17 cellular contexts compared by ENCODE assay signal in the genomic region with DNA sequence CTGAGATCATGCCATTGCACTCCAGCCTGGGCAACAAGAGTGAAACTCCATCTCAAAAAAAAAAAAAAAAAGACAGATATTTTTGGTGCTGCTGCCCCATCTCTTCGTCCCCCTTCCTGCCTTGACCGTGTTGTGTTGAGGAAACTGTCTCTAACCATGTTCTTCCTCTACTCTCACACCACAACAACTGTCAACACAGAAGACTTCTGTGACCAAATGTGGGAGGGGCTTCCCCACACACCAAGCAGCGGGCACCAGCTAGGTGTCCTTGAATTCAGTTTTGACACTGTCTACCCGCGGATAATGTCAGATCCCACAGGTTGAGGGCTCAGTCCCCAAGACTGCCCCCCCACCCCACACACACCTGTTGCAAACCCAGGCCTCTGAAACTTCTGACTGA.
A peak's percentile ranks its signal among the peaks of the same experiment; 100 is the strongest.
DNase-seq lines count a peak whose midpoint lies in the region; ATAC-seq and TF ChIP-seq lines count a peak whose summit lies in the region.
"Had no signal": no experiment of that assay in that cellular context is flagged by ENCODE, and none has a peak within 500 bp of the region (broad histone marks: within the 10 kb centered on the region; RNA-seq: fewer than 3 reads in every experiment).

No MANE protein-coding gene starts in this region.

- no peak overlapping the region for H3T11ph ChIP-seq in H9 (ENCODE audit: low read length)

- no peak overlapping the region for H3K9ac ChIP-seq in H9 (ENCODE audit: extremely low read depth, insufficient read length, low read length)

- no peak overlapping the region for H4K91ac ChIP-seq in H9 (ENCODE audit: insufficient read length, low read depth, low read length)

- H4K5ac ChIP-seq in H9 (ENCODE audit: insufficient read length, low read depth, low read length): no peak overlapping the region

- H3K4me2 ChIP-seq in H9 (ENCODE audit: insufficient read depth, insufficient read length, low read length): no peak overlapping the region

- no peak for TF ChIP-seq CTCF in H9 (conservative IDR thresholded peaks at IDR 0.05)
- TF ChIP-seq CTCF in foreskin keratinocyte (conservative IDR thresholded peaks at IDR 0.05): no peak

- peak; percentile 70 for ATAC-seq in activated CD8-positive, alpha-beta memory T cell treated with anti-CD3 and anti-CD28 coated beads, Interleukin-2, amount 10 ng/mL, durations not matched to agents 7 days and 5 days
- ATAC-seq in T-cell (replicated peaks in 1 of 4) (peak in 3 of 4 experiments; percentile 34 to 56 (median 47)), GM21825 (IDR thresholded peaks at IDR 0.05; ENCODE audit: unreplicated experiment) (no peak), foreskin keratinocyte (no peak)
- ATAC-seq in naive thymus-derived CD8-positive, alpha-beta T cell: peak; percentile 50 to 63
- ATAC-seq: left ventricle myocardium superior had no signal

- no peak overlapping the region for H3K4me3 ChIP-seq in Jurkat, Clone E6-1 (ENCODE audit: low read length)
- H3K4me3 ChIP-seq: skin epidermis had no signal

- no peak overlapping the region for H3K27ac ChIP-seq in H9 (ENCODE audit: insufficient read length, low read depth, low read length)
- H3K27ac ChIP-seq in foreskin keratinocyte: no peak overlapping the region
- H3K27ac ChIP-seq: skin epidermis had no signal

- H2AFZ ChIP-seq in H9 (ENCODE audit: low read length): no peak overlapping the region

- no peak overlapping the region for H2BK5ac ChIP-seq in H9 (ENCODE audit: insufficient read length, low read length)

- no peaks in the 10 kb centered on the region for H3K9me3 ChIP-seq in H9 (ENCODE audit: control insufficient read depth, low read depth, low read length)

- no CpG with 5 or more reads among the region's 5 CpGs for WGBS in H9 (ENCODE audit: extremely low coverage, insufficient read length, low lambda C conversion rate)

- no peaks in the 10 kb centered on the region for H3K23me2 ChIP-seq in H9 (ENCODE audit: insufficient read length, low read depth, low read length, poor library complexity, severe bottlenecking)

- no peaks in the 10 kb centered on the region for H3K36me3 Mint-ChIP-seq in activated CD8-positive, alpha-beta memory T cell treated with anti-CD3 and anti-CD28 coated beads, Interleukin-2, amount 10 ng/mL, durations not matched to agents 7 days and 5 days
- H3K36me3 Mint-ChIP-seq in T-cell (no peaks in the 10 kb centered on the region), H9 (ENCODE audit: insufficient read depth in 1 of 3, low read depth in 3 of 3) (no peaks in the 10 kb centered on the region; a peak in 2 of 7 replicates)
- H3K36me3 Mint-ChIP-seq in naive thymus-derived CD8-positive, alpha-beta T cell: no peaks in the 10 kb centered on the region

- POLR2A ChIA-PET in T-cell (lab: Charles Lee): no interaction called here
- POLR2A ChIA-PET in naive thymus-derived CD8-positive, alpha-beta T cell (lab: Charles Lee): interaction anchor here (0.6 to 2.0 kb wide), 3 partner anchors 26 to 1275 kb away, joined by 4 to 14 read pairs (median 4); no protein-coding TSS in a partner anchor

- no peaks in the 10 kb centered on the region for H4K20me1 ChIP-seq in H9 (ENCODE audit: control insufficient read depth, insufficient read depth, insufficient read length)

- no peaks in the 10 kb centered on the region for H3K79me2 ChIP-seq in H9 (ENCODE audit: insufficient read depth, low read length)

- H3K23ac ChIP-seq in H9 (ENCODE audit: insufficient read length, low read depth, low read length): no peak overlapping the region

- H3K4me1 ChIP-seq in H9 (ENCODE audit: insufficient read depth, low read length) (no peaks in the 10 kb centered on the region), foreskin keratinocyte (no peaks in the 10 kb centered on the region)

- H3K79me1 ChIP-seq in H9 (ENCODE audit: insufficient read depth, low read depth, low read length, poor library complexity, severe bottlenecking): no peaks in the 10 kb centered on the region

- H3K27me3 ChIP-seq in H9 (ENCODE audit: insufficient read depth, low read length) (no peaks in the 10 kb centered on the region; the same call in 1 of the 2 replicates), foreskin keratinocyte (no peaks in the 10 kb centered on the region)

- CTCF ChIA-PET in activated CD8-positive, alpha-beta memory T cell treated with anti-CD3 and anti-CD28 coated beads, Interleukin-2, amount 10 ng/mL, durations not matched to agents 7 days and 5 days (lab: Charles Lee): interaction anchor here (0.6 to 0.7 kb wide), 2 partner anchors 31 to 54 kb away, joined by 3 to 4 read pairs; no protein-coding TSS in a partner anchor
- CTCF ChIA-PET in T-cell (lab: Charles Lee): no interaction called here

- DNase-seq in activated CD8-positive, alpha-beta memory T cell treated with anti-CD3 and anti-CD28 coated beads, Interleukin-2, amount 10 ng/mL, durations not matched to agents 7 days and 5 days: peak; percentile 77
- no peak for DNase-seq in activated CD8-positive, alpha-beta memory T cell treated with anti-CD3 and anti-CD28 coated beads, Interleukin-2, amount 50 U/mL, for 48 hours
- peak; percentile 51 for DNase-seq in Jurkat, Clone E6-1 (ENCODE audit: low read depth, low spot score)
- DNase-seq in T-cell: peak in 11 of 34 experiments; percentile 0 to 34 (median 9)
- DNase-seq in naive thymus-derived CD8-positive, alpha-beta T cell: peak in 4 of 10 donors; percentile 9 to 19 (median 16)
- DNase-seq in H9: no peak
- no peak for DNase-seq in foreskin keratinocyte
- DNase-seq: activated T-cell treated with anti-CD3 and anti-CD28 coated beads, Interleukin-2, amount 50 U/mL, for 1 hour; amniotic stem cell; cerebellar nuclear complex; foreskin fibroblast; left ventricle myocardium superior; NCI-H1694 treated with DMSO at 0.1 percent for 48 hours; NCI-H510A treated with DMSO at 0.1 percent for 48 hours; stimulated activated naive CD4-positive, alpha-beta T cell treated with Interleukin-2 at 50 U/mL for 16 hours had no signal

- no peak overlapping the region for H3K56ac ChIP-seq in H9 (ENCODE audit: insufficient read length, low read depth, low read length)

- no peak overlapping the region for H3K14ac ChIP-seq in H9 (ENCODE audit: insufficient read depth, low read length)

- no peaks in the 10 kb centered on the region for H3K27me3 Mint-ChIP-seq in activated CD8-positive, alpha-beta memory T cell treated with anti-CD3 and anti-CD28 coated beads, Interleukin-2, amount 10 ng/mL, durations not matched to agents 7 days and 5 days
- H3K27me3 Mint-ChIP-seq in T-cell: no peaks in the 10 kb centered on the region
- H3K27me3 Mint-ChIP-seq in naive thymus-derived CD8-positive, alpha-beta T cell: no peaks in the 10 kb centered on the region
- peaks cover 12% of the 10 kb centered on the region for H3K27me3 Mint-ChIP-seq in H9 (ENCODE audit: low read depth)

- no peak overlapping the region for H4K8ac ChIP-seq in H9 (replicated peaks; ENCODE audit: insufficient read length, low read depth, low read length)

- H2BK12ac ChIP-seq in H9 (ENCODE audit: insufficient read length, low read depth, low read length): no peak overlapping the region

- H2BK20ac ChIP-seq in H9 (ENCODE audit: low read depth, low read length, poor library complexity, severe bottlenecking): no peak overlapping the region

- no peak overlapping the region for H3K4ac ChIP-seq in H9 (ENCODE audit: low read depth, low read length)

- H3K4me1 Mint-ChIP-seq in activated CD8-positive, alpha-beta memory T cell treated with anti-CD3 and anti-CD28 coated beads, Interleukin-2, amount 10 ng/mL, durations not matched to agents 7 days and 5 days: peaks cover 23% of the 10 kb centered on the region
- peaks cover 7 to 18% (median 13%) of the 10 kb centered on the region in 3 donors for H3K4me1 Mint-ChIP-seq in T-cell
- H3K4me1 Mint-ChIP-seq in naive thymus-derived CD8-positive, alpha-beta T cell: peaks cover 2 to 25% (median 20%) of the 10 kb centered on the region in 4 donors
- H3K4me1 Mint-ChIP-seq in H9: peaks cover 0 to 16% of the 10 kb centered on the region in 2 experiments; a peak in 3 of 4 replicates

- H2AK5ac ChIP-seq in H9 (ENCODE audit: insufficient read length, low read length): no peak overlapping the region

- no peak overlapping the region for H2BK120ac ChIP-seq in H9 (ENCODE audit: low read depth, low read length, poor library complexity, severe bottlenecking)

- no peak overlapping the region for H3K18ac ChIP-seq in H9 (ENCODE audit: insufficient read length, low read depth, low read length)

- H2BK15ac ChIP-seq in H9 (ENCODE audit: low read depth, low read length): no peak overlapping the region

- peak overlapping the region; percentile 85 for H3K27ac Mint-ChIP-seq in activated CD8-positive, alpha-beta memory T cell treated with anti-CD3 and anti-CD28 coated beads, Interleukin-2, amount 10 ng/mL, durations not matched to agents 7 days and 5 days
- H3K27ac Mint-ChIP-seq in T-cell: no peak overlapping the region
- peak overlapping the region in 8 of 10 donors; percentile 12 to 87 (median 70) for H3K27ac Mint-ChIP-seq in naive thymus-derived CD8-positive, alpha-beta T cell
- no peak overlapping the region for H3K27ac Mint-ChIP-seq in H9

- peak overlapping the region; percentile 40 for H3K4me3 Mint-ChIP-seq in activated CD8-positive, alpha-beta memory T cell treated with anti-CD3 and anti-CD28 coated beads, Interleukin-2, amount 10 ng/mL, durations not matched to agents 7 days and 5 days
- H3K4me3 Mint-ChIP-seq in T-cell (no peak overlapping the region), H9 (no peak overlapping the region)
- H3K4me3 Mint-ChIP-seq in naive thymus-derived CD8-positive, alpha-beta T cell: peak overlapping the region in 8 of 10 donors; percentile 32 to 60 (median 48)

- H3K9me3 Mint-ChIP-seq in activated CD8-positive, alpha-beta memory T cell treated with anti-CD3 and anti-CD28 coated beads, Interleukin-2, amount 10 ng/mL, durations not matched to agents 7 days and 5 days (ENCODE audit: low read depth): no peaks in the 10 kb centered on the region
- H3K9me3 Mint-ChIP-seq in T-cell (no peaks in the 10 kb centered on the region), H9 (peaks cover 57 to 64% of the 10 kb centered on the region in 2 experiments)
- no peaks in the 10 kb centered on the region for H3K9me3 Mint-ChIP-seq in naive thymus-derived CD8-positive, alpha-beta T cell

Comparison
In these comparisons a context has a peak if more than half of its experiments do, and no peak if none do; other contexts are left out.
1. DNase-seq: peak in activated CD8-positive, alpha-beta memory T cell treated with anti-CD3 and anti-CD28 coated beads, Interleukin-2, amount 10 ng/mL, durations not matched to agents 7 days and 5 days (single experiment) and Jurkat, Clone E6-1 (single experiment); none in activated CD8-positive, alpha-beta memory T cell treated with anti-CD3 and anti-CD28 coated beads, Interleukin-2, amount 50 U/mL, for 48 hours (single experiment), H9 (single experiment) and foreskin keratinocyte (0 of 2).
2. ATAC-seq: peak in activated CD8-positive, alpha-beta memory T cell treated with anti-CD3 and anti-CD28 coated beads, Interleukin-2, amount 10 ng/mL, durations not matched to agents 7 days and 5 days (single experiment), T-cell (3 of 4) and naive thymus-derived CD8-positive, alpha-beta T cell (2 of 2); none in GM21825 (single experiment) and foreskin keratinocyte (single experiment).
3. H3K27ac Mint-ChIP-seq: peak in activated CD8-positive, alpha-beta memory T cell treated with anti-CD3 and anti-CD28 coated beads, Interleukin-2, amount 10 ng/mL, durations not matched to agents 7 days and 5 days (single experiment) and naive thymus-derived CD8-positive, alpha-beta T cell (8 of 10); none in T-cell (0 of 2) and H9 (0 of 3).
4. H3K4me3 Mint-ChIP-seq: peak in activated CD8-positive, alpha-beta memory T cell treated with anti-CD3 and anti-CD28 coated beads, Interleukin-2, amount 10 ng/mL, durations not matched to agents 7 days and 5 days (single experiment) and naive thymus-derived CD8-positive, alpha-beta T cell (8 of 10); none in T-cell (0 of 3) and H9 (0 of 2).